ENCODE assay signal across 26 cellular contexts in genomic region chr15:80545078-80545477, GRCh38.
"Had no signal": no experiment of that assay in that cellular context is flagged by ENCODE, and none has a peak within 500 bp of the region (broad histone marks: within the 10 kb centered on the region; RNA-seq: fewer than 3 reads in every experiment).

No MANE protein-coding gene starts in this region.

- DNase-seq: stimulated activated CD4-positive, alpha-beta T cell treated with anti-CD3 and anti-CD28 coated beads, Interleukin-2, amount 100 ng/mL, for 48 hours; stimulated activated CD4-positive, alpha-beta T cell treated with anti-CD3 and anti-CD28 coated beads, Interleukin-4, amount 100 ng/mL, for 1 hour; stimulated activated CD4-positive, alpha-beta T cell treated with anti-CD3 and anti-CD28 coated beads, Interleukin-4, amount 100 ng/mL, for 24 hours; stimulated activated CD4-positive, alpha-beta T cell treated with anti-CD3 and anti-CD28 coated beads, Interleukin-4, amount 100 ng/mL, for 4 hours; stimulated activated CD8-positive, alpha-beta memory T cell treated with anti-CD3 and anti-CD28 coated beads, Interleukin-4, amount 100 ng/mL, for 48 hours; stimulated activated naive B cell treated with anti-CD40 and anti-IgM and Interleukin-4, amounts not matched to agents 10 μg/mL and 1 μg/mL and 100 μg/mL, for 72 hours; stimulated activated naive CD4-positive, alpha-beta T cell; stimulated activated naive CD4-positive, alpha-beta T cell treated with Interleukin-2 at 50 U/mL for 16 hours; stimulated activated naive CD8-positive, alpha-beta T cell treated with anti-CD3 and anti-CD28 coated beads, Interleukin-15, amount 100 ng/mL, for 72 hours; stimulated activated naive CD8-positive, alpha-beta T cell treated with anti-CD3 and anti-CD28 coated beads, Interleukin-15, Interleukin-2, amounts not matched to agents 100 U/mL and 50 U/mL, for 24 hours; stomach; substantia nigra; testis; tibial artery; transverse colon; trophoblast cell; upper lobe of left lung; uterus had no signal

- H3K36me3 ChIP-seq: stomach, suprapubic skin, thoracic aorta, thyroid gland, transverse colon, upper lobe of left lung, uterus, vagina had no signal

- H3K27me3 ChIP-seq: stomach, suprapubic skin, testis, thyroid gland, tibial artery, tibial nerve, transverse colon, upper lobe of left lung, uterus, vagina had no signal

- FAIRE-seq: urothelium cell line had no signal

- ATAC-seq: stimulated activated effector memory CD8-positive, alpha-beta T cell treated with anti-CD3 and anti-CD28 coated beads, Interleukin-12 subunit alpha, Interleukin-12 subunit beta, amount 100 ng/mL, for 72 hours; stimulated activated memory B cell treated with anti-CD40 and anti-IgM and Interleukin-4, amounts not matched to agents 10 μg/mL and 1 μg/mL and 100 μg/mL, for 72 hours; stimulated activated naive B cell treated with anti-CD40 and anti-IgM and Interleukin-4, amounts not matched to agents 10 μg/mL and 1 μg/mL and 100 μg/mL, for 72 hours; stimulated activated naive CD8-positive, alpha-beta T cell treated with anti-CD3 and anti-CD28 coated beads, Interleukin-15, amount 100 ng/mL, for 72 hours; stimulated activated naive CD8-positive, alpha-beta T cell treated with anti-CD3 and anti-CD28 coated beads, Interleukin-15, Interleukin-2, amounts not matched to agents 100 U/mL and 50 U/mL, for 24 hours had no signal

- H3K9me3 ChIP-seq: suprapubic skin, testis, thoracic aorta, thyroid gland, tibial artery, transverse colon, upper lobe of left lung, uterus, vagina had no signal

- H3K27ac ChIP-seq: stomach, suprapubic skin, testis, thoracic aorta, thyroid gland, tibial artery, tibial nerve, transverse colon, upper lobe of left lung, uterus, vagina had no signal

- H3K4me1 ChIP-seq: suprapubic skin, testis, tibial nerve, transverse colon, uterus, vagina had no signal

- H3K4me3 ChIP-seq: stomach, suprapubic skin, testis, thoracic aorta, thyroid gland, tibial artery, tibial nerve, transverse colon, upper lobe of left lung, uterus, vagina had no signal
